9 cellular contexts compared by ENCODE assay signal in genomic region chr13:22423261-22423660, GRCh38.
"Had no signal": no experiment of that assay in that cellular context is flagged by ENCODE, and none has a peak within 500 bp of the region (broad histone marks: within the 10 kb centered on the region; RNA-seq: fewer than 3 reads in every experiment).

No MANE protein-coding gene starts in this region.

- H3K4me1 ChIP-seq: HAP-1 had no signal

- H3K4me2 ChIP-seq: GM23338 had no signal

- H2AFZ ChIP-seq: GM23248, GM23338 had no signal

- H3K4me1 Mint-ChIP-seq: GM23338, H9 had no signal

- H3K9me3 Mint-ChIP-seq: GM23338, H9 had no signal

- H3K4me3 Mint-ChIP-seq: GM23338, H9, HFFc6 had no signal

- ATAC-seq: GM23338, HCT116 had no signal

- H3K9ac ChIP-seq: GM23248 had no signal

- H3K27ac Mint-ChIP-seq: GM23338, H9, HFFc6 had no signal

- H3K36me3 ChIP-seq: HAP-1 had no signal

- H3K4me3 ChIP-seq: GM23248, GM23338, HAP-1 had no signal

- H3K27ac ChIP-seq: GM23248 had no signal

- DNase-seq: GM23248, GOT3, H7, H9, HCEC 1CT, HFFc6 had no signal
